8 cellular contexts compared by ENCODE assay signal in genomic region chr7:32728412-32729334, GRCh38.
DNase-seq lines count a peak whose midpoint lies in the region; ATAC-seq and TF ChIP-seq lines count a peak whose summit lies in the region.
"Not testable (repeated sequence)": the region's sequence is repeated elsewhere in the genome, so short reads cannot be mapped to it uniquely, and the experiment has no call there.

No MANE protein-coding gene starts in this region.

- not testable (repeated sequence) for H3K27me3 ChIP-seq in BJ (ENCODE audit: control insufficient read depth, insufficient read depth, low read length)

- CTCF ChIA-PET in BJ (lab: Yijun Ruan, JAX), result not testable (repeated sequence)

- TF ChIP-seq CTCF in BJ (IDR thresholded peaks at IDR 0.05; ENCODE audit: insufficient read depth, low read depth, low read length), result not testable (repeated sequence)

- H3K4me3 ChIP-seq in BJ (ENCODE audit: low read depth, low read length), result peak overlapping the region; percentile 68

- not testable (repeated sequence) for H3K36me3 ChIP-seq in BJ (ENCODE audit: control insufficient read depth, insufficient read depth, low read length)

- POLR2A ChIA-PET in BJ (lab: Charles Lee), result not testable (repeated sequence)

- ATAC-seq in GM19395 (IDR thresholded peaks at IDR 0.05; ENCODE audit: unreplicated experiment), result peak; percentile 76
- ATAC-seq in HG03432 (IDR thresholded peaks at IDR 0.05; ENCODE audit: unreplicated experiment), result peak; percentile 81

- DNase-seq in BJ (ENCODE audit: low read depth), result not testable (repeated sequence)
- DNase-seq in NCI-H524 treated with DMSO at 0.1 percent for 48 hours (lab: John Stamatoyannopoulos, UW) (peak; percentile 12), dermis microvascular lymphatic vessel endothelial cell (ENCODE audit: low read depth in 2 of 2) (peak; percentile 23 to 74), left kidney (ENCODE audit: low read depth, low spot score) (peak; percentile 92)
- DNase-seq in activated CD4-positive, alpha-beta T cell treated with anti-CD3 and anti-CD28 coated beads, Interleukin-2, amount 50 U/mL, for 1 hour, result peak; percentile 19
- DNase-seq in stimulated activated CD4-positive, alpha-beta T cell treated with anti-CD3 and anti-CD28 coated beads, Interleukin-1b, Interleukin-23, amount 100 ng/mL, for 24 hours (ENCODE audit: low read depth in 4 of 4, low spot score in 1 of 4), result peak in 3 of 4 experiments; percentile 7 to 28 (median 12)
